Comparison of ENCODE assay signal across 9 cellular contexts in genomic region chr3:194871864-194872668, GRCh38.
A peak's percentile ranks its signal among the peaks of the same experiment; 100 is the strongest.
DNase-seq lines count a peak whose midpoint lies in the region; ATAC-seq and TF ChIP-seq lines count a peak whose summit lies in the region.
"Had no signal": no experiment of that assay in that cellular context is flagged by ENCODE, and none has a peak within 500 bp of the region (broad histone marks: within the 10 kb centered on the region; RNA-seq: fewer than 3 reads in every experiment).

No MANE protein-coding gene starts in this region.

- no peaks in the 10 kb centered on the region for H3K36me3 Mint-ChIP-seq in mesothelial cell of epicardium
- H3K36me3 Mint-ChIP-seq: activated naive CD4-positive, alpha-beta T cell treated with anti-CD3 and anti-CD28 coated beads, Interleukin-2, amount 10 ng/mL, durations not matched to agents 7 days and 5 days had no signal

- H3K4me3 Mint-ChIP-seq in mesothelial cell of epicardium = no peak overlapping the region
- H3K4me3 Mint-ChIP-seq: activated naive CD4-positive, alpha-beta T cell treated with anti-CD3 and anti-CD28 coated beads, Interleukin-2, amount 10 ng/mL, durations not matched to agents 7 days and 5 days had no signal

- H3K9ac ChIP-seq in trophoblast cell (ENCODE audit: low read length) = no peak overlapping the region

- H2AFZ ChIP-seq in trophoblast cell (ENCODE audit: insufficient read depth, low read length, poor library complexity) = no peak overlapping the region

- ATAC-seq in esophagus mucosa = peak; percentile 67
- ATAC-seq in HG03460 (IDR thresholded peaks at IDR 0.05; ENCODE audit: unreplicated experiment) = no peak
- no peak for ATAC-seq in HG03521 (IDR thresholded peaks at IDR 0.05; ENCODE audit: unreplicated experiment)

- peaks cover 11% of the 10 kb centered on the region for H3K9me3 ChIP-seq in trophoblast cell (ENCODE audit: insufficient read depth, low read depth, low read length)

- peaks cover 31% of the 10 kb centered on the region for H3K4me1 Mint-ChIP-seq in mesothelial cell of epicardium
- H3K4me1 Mint-ChIP-seq: activated naive CD4-positive, alpha-beta T cell treated with anti-CD3 and anti-CD28 coated beads, Interleukin-2, amount 10 ng/mL, durations not matched to agents 7 days and 5 days had no signal

- no peak overlapping the region for H3K4me2 ChIP-seq in trophoblast cell (ENCODE audit: low read length)

- H3K4me1 ChIP-seq in trophoblast cell (ENCODE audit: control insufficient read depth in 1 of 2, insufficient read depth in 2 of 2, low read length in 2 of 2) = peaks cover 8 to 9% of the 10 kb centered on the region in 2 experiments

- no peak for TF ChIP-seq CTCF in mesothelial cell of epicardium (IDR thresholded peaks at IDR 0.05; ENCODE audit: unreplicated experiment)

- no peak overlapping the region for H3K4ac ChIP-seq in trophoblast cell (ENCODE audit: low read depth, low read length)

- H3K79me2 ChIP-seq in trophoblast cell (ENCODE audit: control insufficient read depth, insufficient read depth, low read length, poor library complexity) = no peaks in the 10 kb centered on the region

- no peak overlapping the region for H3K4me3 ChIP-seq in trophoblast cell (ENCODE audit: low read depth, low read length)

- H3K79me1 ChIP-seq in trophoblast cell (ENCODE audit: low read length) = peaks cover 6% of the 10 kb centered on the region

- peak; percentile 36 for DNase-seq in GM04503 (ENCODE audit: low read depth)
- peak; percentile 67 for DNase-seq in NOMO-1 treated with dmso at 0.1 percent for 144 hours (lab: John Stamatoyannopoulos, UW; ENCODE audit: unreplicated experiment)
- no peak for DNase-seq in trophoblast cell
- DNase-seq in mesothelial cell of epicardium (ENCODE audit: low spot score in 2 of 2, unreplicated experiment in 2 of 2) = no peak
- DNase-seq in NCI-H2107 (lab: John Stamatoyannopoulos, UW) = no peak
- DNase-seq: activated naive CD4-positive, alpha-beta T cell treated with anti-CD3 and anti-CD28 coated beads, Interleukin-2, amount 10 ng/mL, durations not matched to agents 7 days and 5 days had no signal

- no peaks in the 10 kb centered on the region for H3K9me3 Mint-ChIP-seq in mesothelial cell of epicardium
- H3K9me3 Mint-ChIP-seq: activated naive CD4-positive, alpha-beta T cell treated with anti-CD3 and anti-CD28 coated beads, Interleukin-2, amount 10 ng/mL, durations not matched to agents 7 days and 5 days had no signal

- H2BK12ac ChIP-seq in trophoblast cell (ENCODE audit: low read length) = peak overlapping the region; percentile 13

- H4K8ac ChIP-seq in trophoblast cell (ENCODE audit: low read depth, low read length) = no peak overlapping the region

- no peaks in the 10 kb centered on the region for H3K27me3 ChIP-seq in trophoblast cell (ENCODE audit: insufficient read depth, low read length)

- H3K14ac ChIP-seq in trophoblast cell (ENCODE audit: low read length) = no peak overlapping the region

- H3K23ac ChIP-seq in trophoblast cell (ENCODE audit: low read length) = no peak overlapping the region

- H3K36me3 ChIP-seq in trophoblast cell (ENCODE audit: control insufficient read depth in 1 of 2, insufficient read depth in 2 of 2, low read length in 2 of 2) = no peaks in the 10 kb centered on the region

- H3K27ac ChIP-seq in trophoblast cell (ENCODE audit: low read depth, low read length) = no peak overlapping the region

- no peak overlapping the region for H3K27ac Mint-ChIP-seq in mesothelial cell of epicardium
- H3K27ac Mint-ChIP-seq: activated naive CD4-positive, alpha-beta T cell treated with anti-CD3 and anti-CD28 coated beads, Interleukin-2, amount 10 ng/mL, durations not matched to agents 7 days and 5 days had no signal

- peak overlapping the region; percentile 10 for H2AK5ac ChIP-seq in trophoblast cell (ENCODE audit: low read length)

- peak overlapping the region; percentile 22 for H4K91ac ChIP-seq in trophoblast cell (ENCODE audit: low read depth, low read length)

- H2BK120ac ChIP-seq in trophoblast cell (ENCODE audit: insufficient read depth, low read length, poor library complexity) = peak overlapping the region; percentile 5

- peaks cover under 1% of the 10 kb centered on the region for H3K27me3 Mint-ChIP-seq in mesothelial cell of epicardium (ENCODE audit: low read depth)

- WGBS in trophoblast cell (ENCODE audit: extremely low coverage, insufficient coverage, insufficient read length) = no CpG with 5 or more reads among the region's 14 CpGs

- H2BK5ac ChIP-seq in trophoblast cell (ENCODE audit: low read depth, low read length, poor library complexity) = peak overlapping the region; percentile 3

- no peak overlapping the region for H3K18ac ChIP-seq in trophoblast cell (ENCODE audit: low read length)

- no peak overlapping the region for H4K12ac ChIP-seq in trophoblast cell (ENCODE audit: low read depth, low read length)

Comparison
In these comparisons a context has a peak if more than half of its experiments do, and no peak if none do; other contexts are left out.
1. DNase-seq: peak in GM04503 (single experiment) and NOMO-1 treated with dmso at 0.1 percent for 144 hours (single experiment); none in trophoblast cell (0 of 2), mesothelial cell of epicardium (0 of 2) and NCI-H2107 (single experiment).